In the genomic region with DNA sequence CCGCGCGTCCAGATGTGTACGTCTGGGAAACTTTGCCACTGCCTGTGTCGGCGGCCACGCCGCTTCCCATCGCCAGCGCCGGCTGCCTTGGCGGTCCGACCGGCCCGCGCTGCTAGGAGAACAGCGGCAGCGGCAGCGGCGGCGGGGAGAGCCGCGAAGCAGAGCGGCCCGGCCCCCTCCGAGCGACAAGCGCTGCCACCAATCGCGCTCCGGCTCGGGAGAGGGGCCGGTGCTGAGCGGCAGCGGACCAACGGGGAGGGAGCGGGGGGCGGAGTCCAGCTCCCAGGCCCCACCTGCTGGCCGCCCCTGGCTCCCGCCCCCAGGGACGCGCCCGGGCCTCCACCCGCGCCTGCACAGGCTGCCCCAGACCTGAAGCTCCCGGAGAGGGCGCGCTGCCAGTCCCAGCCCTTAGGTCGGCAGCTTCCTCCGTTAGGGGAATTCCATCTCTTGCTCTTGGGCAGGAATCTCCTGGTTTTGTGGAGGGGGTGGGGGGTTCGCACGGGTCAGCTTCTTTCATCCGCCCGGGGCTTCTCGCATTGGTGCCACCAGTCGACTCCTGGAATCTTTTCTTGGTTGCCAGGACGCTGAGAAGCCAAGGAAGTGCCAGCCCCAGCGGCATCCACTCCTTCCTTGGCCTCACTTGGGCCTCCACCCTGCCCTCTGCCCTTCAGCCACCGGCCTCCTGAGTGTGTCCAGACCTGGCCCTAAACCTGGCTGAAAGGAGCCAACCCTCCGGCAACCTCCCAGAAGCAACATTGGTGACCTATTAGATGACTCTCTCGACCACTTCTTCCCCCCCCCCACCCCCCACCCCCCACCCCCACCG, we compare ENCODE assay signal across 8 cellular contexts. TPM values are rescaled to one million over a fixed set of nuclear protein-coding genes. Genes with fewer than 3 reads are reported as not detected.
DNase-seq lines count a peak whose midpoint lies in the region; ATAC-seq and TF ChIP-seq lines count a peak whose summit lies in the region.

TSS of gene GALNT18 (minus strand) at position 125 of the 826 bp plus-strand sequence.

- CTCF ChIA-PET in activated CD4-positive, alpha-beta memory T cell treated with anti-CD3 and anti-CD28 coated beads for 36 hours (lab: Charles Lee), result interaction anchor here (0.8 to 1.2 kb wide), 2 partner anchors 8 to 166 kb away, joined by 3 read pairs; no protein-coding TSS in a partner anchor

- peak; percentile 81 to 92 for DNase-seq in NCI-H524 (lab: John Stamatoyannopoulos, UW)
- DNase-seq in activated CD4-positive, alpha-beta memory T cell treated with anti-CD3 and anti-CD28 coated beads for 36 hours, result peak; percentile 88
- DNase-seq in ecto neural progenitor cell (ENCODE audit: low spot score), result peak; percentile 94
- DNase-seq in lower lobe of right lung, result peak; percentile 92
- peak; percentile 79 to 82 for DNase-seq in stimulated activated CD4-positive, alpha-beta T cell treated with anti-CD3 and anti-CD28 coated beads, Interleukin-4, amount 100 ng/mL, for 48 hours (ENCODE audit: low read depth in 2 of 2)

- no peaks in the 10 kb centered on the region for H3K9me3 Mint-ChIP-seq in activated CD4-positive, alpha-beta memory T cell treated with anti-CD3 and anti-CD28 coated beads for 36 hours

- H3K27ac ChIP-seq in C4-2B (peak within 1 kb of the TSS; percentile 48), lower lobe of right lung (peak within 1 kb of the TSS; percentile 85)

- peaks cover 18% of the 10 kb centered on the region for H3K4me1 ChIP-seq in lower lobe of right lung

- peaks cover 54% of the 10 kb centered on the region for H3K27me3 Mint-ChIP-seq in activated CD4-positive, alpha-beta memory T cell treated with anti-CD3 and anti-CD28 coated beads for 36 hours

- peak; percentile 28 for TF ChIP-seq CTCF in C4-2B (conservative IDR thresholded peaks at IDR 0.05)
- peak; percentile 51 for TF ChIP-seq CTCF in lower lobe of right lung (IDR thresholded peaks at IDR 0.05)

- no peak within 1 kb of the TSS for H3K27ac Mint-ChIP-seq in activated CD4-positive, alpha-beta memory T cell treated with anti-CD3 and anti-CD28 coated beads for 36 hours

- no peaks in the 10 kb centered on the region for H3K36me3 ChIP-seq in lower lobe of right lung

- POLR2A ChIA-PET in activated CD4-positive, alpha-beta memory T cell treated with anti-CD3 and anti-CD28 coated beads for 36 hours (lab: Charles Lee), result no interaction called here

- H3K9me3 ChIP-seq in lower lobe of right lung, result no peaks in the 10 kb centered on the region

- peaks cover 3% of the 10 kb centered on the region for H3K4me1 Mint-ChIP-seq in activated CD4-positive, alpha-beta memory T cell treated with anti-CD3 and anti-CD28 coated beads for 36 hours (ENCODE audit: low read depth)

- peak within 1 kb of the TSS; percentile 77 for H3K4me3 ChIP-seq in lower lobe of right lung

- ATAC-seq in GM19328 (IDR thresholded peaks at IDR 0.05; ENCODE audit: unreplicated experiment) (peak; percentile 93), HG03457 (IDR thresholded peaks at IDR 0.05; ENCODE audit: unreplicated experiment) (peak; percentile 97), lower lobe of right lung (peak; percentile 96 to 97)

- intact Hi-C loops in activated CD4-positive, alpha-beta memory T cell treated with anti-CD3 and anti-CD28 coated beads for 36 hours (cut with micrococcal nuclease), result loop anchor here (5.0 to 10.0 kb wide), 3 partner anchors 165 to 447 kb away; partner anchors contain the start of gene USP47
- intact Hi-C loops in lower lobe of right lung (cut with DNase I), result no loop called here

- no peaks in the 10 kb centered on the region for H3K36me3 Mint-ChIP-seq in activated CD4-positive, alpha-beta memory T cell treated with anti-CD3 and anti-CD28 coated beads for 36 hours

- H3K4me3 Mint-ChIP-seq in activated CD4-positive, alpha-beta memory T cell treated with anti-CD3 and anti-CD28 coated beads for 36 hours, result peak within 1 kb of the TSS; percentile 67

- no peaks in the 10 kb centered on the region for H3K27me3 ChIP-seq in lower lobe of right lung (ENCODE audit: low read depth)

RNA-seq across cellular contexts. Expression of gene GALNT18, which starts in this region (rescaled TPM):
- 1 to 10 TPM; 2.4 to 2.7 TPM for total RNA-seq in activated CD4-positive, alpha-beta memory T cell treated with anti-CD3 and anti-CD28 coated beads for 36 hours
- total RNA-seq in lower lobe of right lung, result 46.4 TPM

Comparison
In these comparisons a context has a peak if more than half of its experiments do, and no peak if none do; other contexts are left out.
1. Peak in every context shown above with its lines: DNase-seq, ATAC-seq, H3K4me3 ChIP-seq and H3K27ac ChIP-seq.
2. RNA of gene GALNT18 (total RNA-seq): 46.4 TPM in lower lobe of right lung (single experiment); 2.4 to 2.7 TPM in activated CD4-positive, alpha-beta memory T cell treated with anti-CD3 and anti-CD28 coated beads for 36 hours; every median in the first group is over 10 times any median in the second.